Comparison of ENCODE assay signal across 23 cellular contexts in genomic region chrX:110066488-110067225, GRCh38.
DNase-seq lines count a peak whose midpoint lies in the region; ATAC-seq and TF ChIP-seq lines count a peak whose summit lies in the region.
"Had no signal": no experiment of that assay in that cellular context is flagged by ENCODE, and none has a peak within 500 bp of the region (broad histone marks: within the 10 kb centered on the region; RNA-seq: fewer than 3 reads in every experiment).

No MANE protein-coding gene starts in this region.

- peak; percentile 68 for ATAC-seq in Right ventricle myocardium superior (ENCODE audit: poor library complexity)
- ATAC-seq in heart right ventricle = peak in 6 of 8 donors; percentile 49 to 76 (median 58)
- ATAC-seq: activated CD8-positive, alpha-beta T cell treated with anti-CD3 and anti-CD28 coated beads for 36 hours; left lung; natural killer cell treated with Interleukin-12 subunit alpha and Interleukin-12 subunit beta and Interleukin-15 and Interleukin-18, amount 100 ng/mL, for 72 hours; sciatic nerve had no signal

- intact Hi-C loops in Right ventricle myocardium superior (cut with DNase I) (no loop called here), heart right ventricle (cut with DNase I) (no loop called here)

- H3K36me3 ChIP-seq in right atrium auricular region (no peaks in the 10 kb centered on the region), heart right ventricle (no peaks in the 10 kb centered on the region)
- H3K36me3 ChIP-seq: left lung, ovary had no signal

- peaks cover 0 to 7% of the 10 kb centered on the region in 2 donors for H3K4me1 ChIP-seq in right atrium auricular region
- peaks cover 0 to 24% (median 4%) of the 10 kb centered on the region in 9 donors for H3K4me1 ChIP-seq in heart right ventricle
- H3K4me1 ChIP-seq: left lung had no signal

- WGBS in heart right ventricle, 2 donors = 52 to 64% methylated on average over 7 of the region's 7 CpGs

- H3K9me3 ChIP-seq in right atrium auricular region = no peaks in the 10 kb centered on the region
- H3K9me3 ChIP-seq in heart right ventricle = no peaks in the 10 kb centered on the region
- H3K9me3 ChIP-seq: left lung, ovary had no signal

- no peak overlapping the region for H3K4me3 ChIP-seq in right atrium auricular region
- no peak overlapping the region for H3K4me3 ChIP-seq in heart right ventricle
- H3K4me3 ChIP-seq: left lung, ovary had no signal

- no peaks in the 10 kb centered on the region for H3K27me3 ChIP-seq in right atrium auricular region
- peaks cover 0 to 12% (median 0%) of the 10 kb centered on the region in 7 donors for H3K27me3 ChIP-seq in heart right ventricle
- H3K27me3 ChIP-seq: left lung, ovary had no signal

- DNase-seq in Right ventricle myocardium superior (no peak), right atrium auricular region (ENCODE audit: low spot score) (no peak), NCI-H345 treated with DMSO at 0.1 percent for 48 hours (lab: John Stamatoyannopoulos, UW; ENCODE audit: unreplicated experiment) (peak; percentile 8), heart right ventricle (no peak), D341Med (ENCODE audit: low spot score) (no peak), DMS79 treated with DMSO at 0.1 percent for 48 hours (lab: John Stamatoyannopoulos, UW) (no peak), A172 (ENCODE audit: low spot score) (no peak)
- no peak for DNase-seq in activated naive CD4-positive, alpha-beta T cell treated with anti-CD3 and anti-CD28 coated beads, Interleukin-2, amount 50 U/mL, for 16 hours
- DNase-seq: ACHN; activated CD4-positive, CD25-positive, alpha-beta regulatory T cell treated with anti-CD3 and anti-CD28 coated beads, Interleukin-2, amount 50 U/mL, for 72 hours; activated CD8-positive, alpha-beta T cell treated with anti-CD3 and anti-CD28 coated beads for 36 hours; activated T-cell treated with anti-CD3 and anti-CD28 coated beads, Interleukin-2, amount 50 U/mL, for 24 hours; amniotic stem cell; DMS 273 treated with DMSO at 0.1 percent for 48 hours; left lung; NCI-H2029 treated with DMSO at 0.1 percent for 48 hours; NCI-H526; OCI-M1; ovary; SHP77; stimulated activated CD4-positive, alpha-beta T cell treated with anti-CD3 and anti-CD28 coated beads, Interleukin-15, amount 100 ng/mL, for 24 hours had no signal

- peak overlapping the region in 1 of 2 donors; percentile 39 for H3K27ac ChIP-seq in right atrium auricular region
- peak overlapping the region in 6 of 10 donors; percentile 10 to 65 (median 39) for H3K27ac ChIP-seq in heart right ventricle
- H3K27ac ChIP-seq: left lung, ovary had no signal

- TF ChIP-seq CTCF in right atrium auricular region (IDR thresholded peaks at IDR 0.05) = no peak
- no peak for TF ChIP-seq CTCF in heart right ventricle (IDR thresholded peaks at IDR 0.05)
